Comparison of ENCODE assay signal across 8 cellular contexts in genomic region chr6:159693894-159694545, GRCh38. TPM values are rescaled to one million over a fixed set of nuclear protein-coding genes. Genes with fewer than 3 reads are reported as not detected.
DNase-seq lines count a peak whose midpoint lies in the region; ATAC-seq and TF ChIP-seq lines count a peak whose summit lies in the region.

No MANE protein-coding gene starts in this region.

- peaks cover 34% of the 10 kb centered on the region for H3K4me1 Mint-ChIP-seq in central memory CD8-positive, alpha-beta T cell
- H3K4me1 Mint-ChIP-seq in stimulated activated effector memory CD8-positive, alpha-beta T cell treated with anti-CD3 and anti-CD28 coated beads, Interleukin-12 subunit alpha, Interleukin-12 subunit beta, amount 100 ng/mL, for 72 hours: peaks cover 37% of the 10 kb centered on the region

- no peaks in the 10 kb centered on the region for H3K27me3 Mint-ChIP-seq in central memory CD8-positive, alpha-beta T cell

- peak; percentile 3 for ATAC-seq in HG03432 (IDR thresholded peaks at IDR 0.05; ENCODE audit: unreplicated experiment)
- peak; percentile 11 for ATAC-seq in SK-N-SH treated with all-trans-retinoic acid at 6 μM for 48 hours
- ATAC-seq in central memory CD8-positive, alpha-beta T cell (replicated peaks; ENCODE audit: extremely low read depth, poor library complexity, severe bottlenecking): peak; percentile 9
- peak; percentile 67 for ATAC-seq in stimulated activated effector memory CD8-positive, alpha-beta T cell treated with anti-CD3 and anti-CD28 coated beads, Interleukin-12 subunit alpha, Interleukin-12 subunit beta, amount 100 ng/mL, for 72 hours
- no peak for ATAC-seq in GM21367 (IDR thresholded peaks at IDR 0.05; ENCODE audit: unreplicated experiment)

- H3K4me3 Mint-ChIP-seq in central memory CD8-positive, alpha-beta T cell: peak overlapping the region; percentile 90
- H3K4me3 Mint-ChIP-seq in stimulated activated effector memory CD8-positive, alpha-beta T cell treated with anti-CD3 and anti-CD28 coated beads, Interleukin-12 subunit alpha, Interleukin-12 subunit beta, amount 100 ng/mL, for 72 hours: peak overlapping the region; percentile 84

- no peaks in the 10 kb centered on the region for H3K9me3 Mint-ChIP-seq in central memory CD8-positive, alpha-beta T cell
- no peaks in the 10 kb centered on the region for H3K9me3 Mint-ChIP-seq in stimulated activated effector memory CD8-positive, alpha-beta T cell treated with anti-CD3 and anti-CD28 coated beads, Interleukin-12 subunit alpha, Interleukin-12 subunit beta, amount 100 ng/mL, for 72 hours

- TF ChIP-seq CTCF in GM12875 (IDR thresholded peaks at IDR 0.05; ENCODE audit: borderline replicate concordance, insufficient read depth, low read depth, low read length) (no peak), kidney epithelial cell (IDR thresholded peaks at IDR 0.05; ENCODE audit: insufficient read depth, low read length, poor library complexity, severe bottlenecking) (no peak)

- peak overlapping the region; percentile 92 for H3K27ac Mint-ChIP-seq in central memory CD8-positive, alpha-beta T cell (ENCODE audit: low read depth)
- peak overlapping the region; percentile 92 for H3K27ac Mint-ChIP-seq in stimulated activated effector memory CD8-positive, alpha-beta T cell treated with anti-CD3 and anti-CD28 coated beads, Interleukin-12 subunit alpha, Interleukin-12 subunit beta, amount 100 ng/mL, for 72 hours

- H3K36me3 Mint-ChIP-seq in central memory CD8-positive, alpha-beta T cell (ENCODE audit: insufficient read depth): peaks cover 24% of the 10 kb centered on the region
- H3K36me3 Mint-ChIP-seq in stimulated activated effector memory CD8-positive, alpha-beta T cell treated with anti-CD3 and anti-CD28 coated beads, Interleukin-12 subunit alpha, Interleukin-12 subunit beta, amount 100 ng/mL, for 72 hours: peaks cover 33% of the 10 kb centered on the region

- H3K36me3 ChIP-seq in kidney epithelial cell (ENCODE audit: control insufficient read depth, insufficient read depth, low read length): no peaks in the 10 kb centered on the region

- peak in 1 of 2 donors; percentile 17 for DNase-seq in central memory CD8-positive, alpha-beta T cell (ENCODE audit: low spot score in 2 of 2)
- DNase-seq in kidney epithelial cell (ENCODE audit: low read depth) (no peak), NCI-H2171 treated with DMSO at 0.1 percent for 48 hours (lab: John Stamatoyannopoulos, UW) (no peak)
- no peak for DNase-seq in stimulated activated effector memory CD8-positive, alpha-beta T cell treated with anti-CD3 and anti-CD28 coated beads, Interleukin-12 subunit alpha, Interleukin-12 subunit beta, amount 100 ng/mL, for 72 hours (ENCODE audit: low spot score in 2 of 2)

- no peaks in the 10 kb centered on the region for H3K27me3 ChIP-seq in kidney epithelial cell (ENCODE audit: control insufficient read depth, insufficient read depth, low read length)

- H3K4me3 ChIP-seq in GM12875 (ENCODE audit: low read depth, low read length) (peak overlapping the region; percentile 72), kidney epithelial cell (ENCODE audit: low read depth, low read length) (peak overlapping the region; percentile 82)

TF ChIP-seq in SK-N-SH treated with all-trans-retinoic acid at 6 μM for 48 hours, 23 proteins besides CTCF, POLR2A, EP300 and RAD21:
- TF ChIP-seq ZFP3 (CRISPR knock-in tag; IDR thresholded peaks at IDR 0.05) (no peak), GLIS3 (CRISPR knock-in tag; IDR thresholded peaks at IDR 0.05) (no peak), TCF4 (CRISPR knock-in tag; IDR thresholded peaks at IDR 0.05; ENCODE audit: borderline replicate concordance) (no peak), ZFP30 (CRISPR knock-in tag; IDR thresholded peaks at IDR 0.05) (no peak), TOX (CRISPR knock-in tag; IDR thresholded peaks at IDR 0.05; ENCODE audit: borderline replicate concordance) (no peak), ZC3H10 (CRISPR knock-in tag; IDR thresholded peaks at IDR 0.05) (no peak), ZNF70 (CRISPR knock-in tag; IDR thresholded peaks at IDR 0.05) (no peak), CSDC2 (CRISPR knock-in tag; IDR thresholded peaks at IDR 0.05) (no peak)
- TF ChIP-seq, protein P1, sequence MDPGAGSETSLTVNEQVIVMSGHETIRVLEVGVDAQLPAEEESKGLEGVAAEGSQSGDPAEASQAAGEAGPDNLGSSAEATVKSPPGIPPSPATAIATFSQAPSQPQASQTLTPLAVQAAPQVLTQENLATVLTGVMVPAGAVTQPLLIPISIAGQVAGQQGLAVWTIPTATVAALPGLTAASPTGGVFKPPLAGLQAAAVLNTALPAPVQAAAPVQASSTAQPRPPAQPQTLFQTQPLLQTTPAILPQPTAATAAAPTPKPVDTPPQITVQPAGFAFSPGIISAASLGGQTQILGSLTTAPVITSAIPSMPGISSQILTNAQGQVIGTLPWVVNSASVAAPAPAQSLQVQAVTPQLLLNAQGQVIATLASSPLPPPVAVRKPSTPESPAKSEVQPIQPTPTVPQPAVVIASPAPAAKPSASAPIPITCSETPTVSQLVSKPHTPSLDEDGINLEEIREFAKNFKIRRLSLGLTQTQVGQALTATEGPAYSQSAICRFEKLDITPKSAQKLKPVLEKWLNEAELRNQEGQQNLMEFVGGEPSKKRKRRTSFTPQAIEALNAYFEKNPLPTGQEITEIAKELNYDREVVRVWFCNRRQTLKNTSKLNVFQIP (CRISPR knock-in tag; IDR thresholded peaks at IDR 0.05; ENCODE audit: borderline replicate concordance, low read depth): no peak

RNA-seq across cellular contexts. Expression of gene SOD2, which starts 1.0 kb away (rescaled TPM):
- total RNA-seq in kidney epithelial cell: 482 and 495 TPM in 2 replicates

RNA-seq across cellular contexts. Expression of gene WTAP, which starts 33.3 kb away (rescaled TPM):
- 86.9 and 88.3 TPM in 2 replicates for total RNA-seq in kidney epithelial cell
